Comparison of ENCODE assay signal across 8 cellular contexts in the genomic region with DNA sequence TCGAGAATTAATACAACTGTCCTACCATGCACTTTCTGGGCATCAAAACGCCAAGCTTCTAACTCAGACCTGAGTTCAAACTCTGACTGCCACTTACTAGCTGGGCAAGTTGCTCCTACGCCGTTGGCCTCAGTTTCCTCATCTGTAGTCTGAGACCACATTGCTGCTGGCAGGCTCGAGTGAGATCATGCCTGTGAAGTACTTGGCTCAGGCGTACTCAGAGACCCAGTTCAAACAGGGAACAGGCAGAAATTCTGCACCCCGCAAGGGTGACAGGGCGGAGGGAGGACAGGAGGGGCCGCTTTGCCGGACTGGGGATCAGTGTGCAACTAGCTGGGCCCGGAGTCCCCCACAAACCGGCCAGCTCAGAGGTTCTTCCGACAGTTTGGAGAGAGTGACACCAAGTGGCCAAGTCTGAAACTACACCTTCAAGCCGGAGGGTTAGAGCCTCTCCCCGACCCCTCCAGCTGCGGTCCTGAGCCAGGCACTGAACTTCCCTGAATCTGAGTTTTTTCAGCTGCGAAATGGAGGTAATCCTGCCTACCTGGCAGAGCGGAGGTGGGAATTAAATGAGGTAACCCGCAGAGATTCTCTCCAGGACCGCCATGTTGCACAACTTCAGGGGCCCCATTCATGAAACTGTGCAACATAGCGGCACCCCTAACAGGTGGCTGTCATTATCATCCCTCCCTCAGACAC. TPM values are rescaled to one million over a fixed set of nuclear protein-coding genes. Genes with fewer than 3 reads are reported as not detected.
DNase-seq lines count a peak whose midpoint lies in the region; ATAC-seq and TF ChIP-seq lines count a peak whose summit lies in the region.

No MANE protein-coding gene starts in this region.

- 22 to 39% methylated on average over 9 to 17 of the region's 21 CpGs for WGBS in esophagus squamous epithelium, 2 donors
- 22 to 23% methylated on average over 17 to 20 of the region's 21 CpGs for WGBS in tibial nerve, 2 donors

- peak overlapping the region; percentile 96 for H2AFZ ChIP-seq in OCI-LY3 (ENCODE audit: low read depth, low read length)

- H3K4me1 ChIP-seq in OCI-LY3 (ENCODE audit: low read length), result peaks cover 13% of the 10 kb centered on the region
- H3K4me1 ChIP-seq in esophagus squamous epithelium, result peaks cover 5 to 19% (median 12%) of the 10 kb centered on the region in 3 donors
- H3K4me1 ChIP-seq in tibial nerve, result peaks cover 0 to 25% (median 7%) of the 10 kb centered on the region in 4 donors

- TF ChIP-seq EP300 in tibial nerve (IDR thresholded peaks at IDR 0.05), result no peak

- no peaks in the 10 kb centered on the region for H3K36me3 Mint-ChIP-seq in neural crest cell (ENCODE audit: low read depth)

- peak overlapping the region; percentile 91 for H3K4me2 ChIP-seq in OCI-LY3 (ENCODE audit: low read length)

- TF ChIP-seq POLR2A in esophagus squamous epithelium (IDR thresholded peaks at IDR 0.05) (no peak), tibial nerve (IDR thresholded peaks at IDR 0.05) (no peak)

- H3K27ac Mint-ChIP-seq in neural crest cell (ENCODE audit: unreplicated experiment), result no peak overlapping the region

- peak; percentile 60 for ATAC-seq in HG02852 (IDR thresholded peaks at IDR 0.05; ENCODE audit: unreplicated experiment)

- H3K27me3 Mint-ChIP-seq in neural crest cell (ENCODE audit: low read depth), result peaks cover 14% of the 10 kb centered on the region

- no peak overlapping the region for H3K4me3 Mint-ChIP-seq in neural crest cell

- no peaks in the 10 kb centered on the region for H3K9me3 ChIP-seq in OCI-LY3 (ENCODE audit: insufficient read depth, low read length)
- no peaks in the 10 kb centered on the region for H3K9me3 ChIP-seq in esophagus squamous epithelium
- no peaks in the 10 kb centered on the region for H3K9me3 ChIP-seq in tibial nerve

- intact Hi-C loops in esophagus squamous epithelium (cut with DNase I), result no loop called here

- H3K27ac ChIP-seq in OCI-LY3 (ENCODE audit: low read length), result no peak overlapping the region
- no peak overlapping the region for H3K27ac ChIP-seq in esophagus squamous epithelium
- H3K27ac ChIP-seq in tibial nerve, result peak overlapping the region in 1 of 4 donors; percentile 26

- peaks cover 2% of the 10 kb centered on the region for H3K9me3 Mint-ChIP-seq in neural crest cell

- H3K27me3 ChIP-seq in OCI-LY3 (ENCODE audit: low read depth, low read length), result peaks cover 18% of the 10 kb centered on the region
- H3K27me3 ChIP-seq in esophagus squamous epithelium, result no peaks in the 10 kb centered on the region
- no peaks in the 10 kb centered on the region for H3K27me3 ChIP-seq in tibial nerve

- TF ChIP-seq CTCF in OCI-LY3 (IDR thresholded peaks at IDR 0.05; ENCODE audit: low read depth, low read length), result peak; percentile 79
- peak; percentile 67 to 86 (median 78) for TF ChIP-seq CTCF in esophagus squamous epithelium (IDR thresholded peaks at IDR 0.05)
- TF ChIP-seq CTCF in neural crest cell (conservative IDR thresholded peaks at IDR 0.05), result peak; percentile 85
- peak; percentile 73 to 95 (median 79) for TF ChIP-seq CTCF in tibial nerve (IDR thresholded peaks at IDR 0.05)

- no peaks in the 10 kb centered on the region for H3K79me2 ChIP-seq in OCI-LY3 (ENCODE audit: low read length)

- H3K4me3 ChIP-seq in OCI-LY3 (ENCODE audit: low read length) (peak overlapping the region; percentile 75), esophagus squamous epithelium (peak overlapping the region in 1 of 4 donors; percentile 48), tibial nerve (no peak overlapping the region)

- H3K36me3 ChIP-seq in OCI-LY3 (replicated peaks; ENCODE audit: low read depth, low read length) (no peaks in the 10 kb centered on the region), esophagus squamous epithelium (no peaks in the 10 kb centered on the region), tibial nerve (no peaks in the 10 kb centered on the region)

- no peaks in the 10 kb centered on the region for H3K4me1 Mint-ChIP-seq in neural crest cell

- no peaks in the 10 kb centered on the region for H4K20me1 ChIP-seq in OCI-LY3 (ENCODE audit: insufficient read depth, low read length)

- DNase-seq in DMS53 (lab: John Stamatoyannopoulos, UW), result peak; percentile 65
- peak; percentile 65 for DNase-seq in activated T-cell treated with anti-CD3 and anti-CD28 coated beads, Interleukin-2, amount 50 U/mL, for 1 hour
- DNase-seq in esophagus squamous epithelium (lab: John Stamatoyannopoulos, UW), result no peak
- DNase-seq in neural crest cell (ENCODE audit: low read depth, low spot score), result peak; percentile 50
- no peak for DNase-seq in tibial nerve (ENCODE audit: low spot score in 2 of 2)
- no peak for DNase-seq in DMS153 treated with DMSO at 0.1 percent for 48 hours (lab: John Stamatoyannopoulos, UW; ENCODE audit: unreplicated experiment)

- peak overlapping the region; percentile 58 for H3K9ac ChIP-seq in OCI-LY3 (ENCODE audit: low read length)

RNA-seq across cellular contexts. Expression of a gene that starts 46.0 kb away (rescaled TPM):
- total RNA-seq in esophagus squamous epithelium (10 to 100 TPM; 23.6 to 30.6 (median 29.0) TPM), neural crest cell (43.3 and 43.8 TPM in 2 replicates), tibial nerve (10 to 100 TPM; 20.7 to 26.7 (median 23.7) TPM)

Comparison
In these comparisons a context has a peak if more than half of its experiments do, and no peak if none do; other contexts are left out.
1. DNase-seq: peak in DMS53 (single experiment), activated T-cell treated with anti-CD3 and anti-CD28 coated beads, Interleukin-2, amount 50 U/mL, for 1 hour (single experiment) and neural crest cell (single experiment); none in esophagus squamous epithelium (single experiment), tibial nerve (0 of 2) and DMS153 treated with DMSO at 0.1 percent for 48 hours (single experiment).
2. Peak in every context shown above with its lines, with median percentiles within 50 percentile points of each other: CTCF ChIP-seq.